In genomic region chr15:76185716-76186115, GRCh38 we compare ENCODE assay signal across 8 cellular contexts.
DNase-seq lines count a peak whose midpoint lies in the region; ATAC-seq and TF ChIP-seq lines count a peak whose summit lies in the region.

No MANE protein-coding gene starts in this region.

- DNase-seq in AG08396 (ENCODE audit: low spot score): peak; percentile 70
- peak; percentile 55 for DNase-seq in NCI-H226
- DNase-seq in body of pancreas: peak in 2 of 4 donors; percentile 34 to 37
- DNase-seq in mesothelial cell of epicardium (ENCODE audit: low spot score in 2 of 2, unreplicated experiment in 2 of 2): no peak
- no peak for DNase-seq in NCI-H2029 (lab: John Stamatoyannopoulos, UW)
- DNase-seq in CD4-positive, alpha-beta memory T cell: no peak

- no peak overlapping the region for H3K27ac Mint-ChIP-seq in mesothelial cell of epicardium
- H3K27ac Mint-ChIP-seq in CD4-positive, alpha-beta memory T cell: no peak overlapping the region

- H3K9me3 ChIP-seq in body of pancreas: no peaks in the 10 kb centered on the region
- H3K9me3 ChIP-seq in CD4-positive, alpha-beta memory T cell (ENCODE audit: control insufficient read depth in 1 of 2, low read length in 2 of 2): no peaks in the 10 kb centered on the region

- peaks cover 7% of the 10 kb centered on the region for H3K4me1 ChIP-seq in body of pancreas
- H3K4me1 ChIP-seq in CD4-positive, alpha-beta memory T cell (ENCODE audit: insufficient read depth, low read length): peaks cover 18% of the 10 kb centered on the region

- no peaks in the 10 kb centered on the region for H3K36me3 Mint-ChIP-seq in mesothelial cell of epicardium
- H3K36me3 Mint-ChIP-seq in CD4-positive, alpha-beta memory T cell: no peaks in the 10 kb centered on the region

- no peaks in the 10 kb centered on the region for H3K27me3 ChIP-seq in body of pancreas
- no peaks in the 10 kb centered on the region for H3K27me3 ChIP-seq in CD4-positive, alpha-beta memory T cell (ENCODE audit: insufficient read depth, low read length)

- no peak overlapping the region for H3K4me3 Mint-ChIP-seq in mesothelial cell of epicardium
- H3K4me3 Mint-ChIP-seq in CD4-positive, alpha-beta memory T cell: no peak overlapping the region

- no peak overlapping the region for H3K27ac ChIP-seq in body of pancreas
- H3K27ac ChIP-seq in CD4-positive, alpha-beta memory T cell (ENCODE audit: low read depth, low read length): no peak overlapping the region

- 55 to 64% methylated on average over 3 of the region's 3 CpGs for WGBS in body of pancreas, 2 donors

- no peak overlapping the region for H3K4me3 ChIP-seq in body of pancreas
- H3K4me3 ChIP-seq in CD4-positive, alpha-beta memory T cell (ENCODE audit: low read length in 2 of 2): no peak overlapping the region

- H3K4me1 Mint-ChIP-seq in mesothelial cell of epicardium: peaks cover 25% of the 10 kb centered on the region
- H3K4me1 Mint-ChIP-seq in CD4-positive, alpha-beta memory T cell: peaks cover 12 to 16% (median 14%) of the 10 kb centered on the region in 4 donors

- H3K36me3 ChIP-seq in body of pancreas (replicated peaks in 1 of 2; ENCODE audit: insufficient read depth in 1 of 2, low read depth in 2 of 2): no peaks in the 10 kb centered on the region
- H3K36me3 ChIP-seq in CD4-positive, alpha-beta memory T cell (ENCODE audit: insufficient read depth, low read length): no peaks in the 10 kb centered on the region

- CTCF ChIA-PET in CD4-positive, alpha-beta memory T cell (lab: Charles Lee; ENCODE audit: partially characterized antibody): interaction anchor here (0.7 kb wide), 1 partner anchor 681 kb away, joined by 3 read pairs; no protein-coding TSS in a partner anchor

- TF ChIP-seq POLR2A in body of pancreas (IDR thresholded peaks at IDR 0.05): no peak

- H3K9me3 Mint-ChIP-seq in mesothelial cell of epicardium: no peaks in the 10 kb centered on the region
- no peaks in the 10 kb centered on the region for H3K9me3 Mint-ChIP-seq in CD4-positive, alpha-beta memory T cell

- H3K27me3 Mint-ChIP-seq in mesothelial cell of epicardium (ENCODE audit: low read depth): peaks cover 44% of the 10 kb centered on the region
- peaks cover 13 to 24% of the 10 kb centered on the region in 2 donors for H3K27me3 Mint-ChIP-seq in CD4-positive, alpha-beta memory T cell

- ATAC-seq in body of pancreas: peak; percentile 54
- ATAC-seq in HG03139 (IDR thresholded peaks at IDR 0.05; ENCODE audit: unreplicated experiment): no peak

- intact Hi-C loops in body of pancreas (cut with DNase I): no loop called here
- intact Hi-C loops in CD4-positive, alpha-beta memory T cell (cut with micrococcal nuclease): no loop called here

- POLR2A ChIA-PET in CD4-positive, alpha-beta memory T cell (lab: Charles Lee; ENCODE audit: partially characterized antibody): no interaction called here

- TF ChIP-seq CTCF in GM12872 (IDR thresholded peaks at IDR 0.05; ENCODE audit: insufficient read depth, low read depth, low read length): peak; percentile 80
- TF ChIP-seq CTCF in body of pancreas (IDR thresholded peaks at IDR 0.05): peak in 6 of 7 experiments; percentile 23 to 46 (median 34)
- peak; percentile 34 for TF ChIP-seq CTCF in mesothelial cell of epicardium (IDR thresholded peaks at IDR 0.05; ENCODE audit: unreplicated experiment)

Comparison
In these comparisons a context has a peak if more than half of its experiments do, and no peak if none do; other contexts are left out.
1. DNase-seq: peak in AG08396 (single experiment) and NCI-H226 (single experiment); none in mesothelial cell of epicardium (0 of 2), NCI-H2029 (single experiment) and CD4-positive, alpha-beta memory T cell (0 of 5).
2. Peak in every context shown above with its lines, with median percentiles within 50 percentile points of each other: CTCF ChIP-seq.